ENCODE assay signal across 8 cellular contexts in the genomic region with DNA sequence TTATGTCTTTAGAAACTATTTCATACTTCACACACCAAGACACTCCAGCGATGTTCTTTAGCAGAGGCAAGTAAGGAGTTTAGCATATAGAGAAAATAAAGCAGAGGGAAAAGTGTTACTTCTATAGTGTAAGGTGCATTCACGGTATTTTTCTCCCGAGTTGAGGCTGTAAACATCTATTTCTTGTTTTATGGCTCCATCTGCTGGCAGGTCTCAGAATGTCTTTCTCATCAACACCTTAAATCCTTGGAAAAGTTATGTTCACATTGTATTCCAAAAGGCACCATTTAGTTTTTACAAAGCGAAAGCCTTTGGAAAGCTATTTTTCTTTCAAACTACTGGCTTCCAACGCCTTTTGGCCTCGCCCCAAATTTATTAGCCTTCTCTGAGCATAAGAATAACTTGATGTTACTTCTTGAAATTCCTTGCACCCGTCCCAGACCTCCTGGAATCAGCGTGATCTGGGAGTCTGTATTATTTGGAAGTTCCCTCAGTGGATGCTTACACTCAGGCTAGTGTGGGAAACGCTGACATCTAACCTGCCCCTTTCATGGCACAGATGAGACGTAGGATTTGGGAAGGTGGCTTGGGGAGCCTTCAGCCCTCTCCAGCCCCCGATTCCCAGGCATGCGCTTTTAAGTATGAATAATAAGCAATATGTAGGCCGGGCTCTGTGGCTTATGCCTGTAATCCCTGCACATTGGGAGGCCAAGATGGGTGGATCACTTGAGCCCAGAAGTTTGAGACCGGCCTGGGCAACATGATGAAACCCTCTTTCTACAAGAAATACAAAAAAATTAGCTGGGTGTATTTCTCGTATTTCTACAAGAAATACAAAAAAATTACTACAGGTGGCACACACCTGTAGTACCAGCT. TPM values are rescaled to one million over a fixed set of nuclear protein-coding genes. Genes with fewer than 3 reads are reported as not detected.
DNase-seq lines count a peak whose midpoint lies in the region; ATAC-seq, FAIRE-seq and TF ChIP-seq lines count a peak whose summit lies in the region.

No MANE protein-coding gene starts in this region.

- no peak overlapping the region for H3K4me2 ChIP-seq in K562 (ENCODE audit: insufficient read depth, low read length)

- intact Hi-C loops in Caco-2 (cut with micrococcal nuclease; ENCODE audit: unreplicated experiment), result loop anchor here (1.0 kb wide), 3 partner anchors 288 to 309 kb away; no protein-coding TSS in a partner anchor
- intact Hi-C loops in K562 (cut with micrococcal nuclease), result loop anchor here (1.0 to 5.0 kb wide), 2 partner anchors 54 to 288 kb away; no protein-coding TSS in a partner anchor

- 10% methylated on average over 15 of the region's 15 CpGs for WGBS in K562 (ENCODE audit: insufficient coverage, low coverage, missing lambda C conversion rate)

- H3K79me2 ChIP-seq in K562 (ENCODE audit: control insufficient read depth, insufficient read depth, low read length), result no peaks in the 10 kb centered on the region

- no peaks in the 10 kb centered on the region for H3K36me3 Mint-ChIP-seq in Caco-2 (ENCODE audit: insufficient read depth, unreplicated experiment)

- H3K4me1 ChIP-seq in Caco-2 (0 out of 2 replicates have a peak, but pooled peaks cover 3% of the 10 kb centered on the region), K562 (replicated peaks in 1 of 2; ENCODE audit: control insufficient read depth in 2 of 2, insufficient read depth in 2 of 2, low read length in 2 of 2) (peaks cover 0 to 3% of the 10 kb centered on the region in 2 experiments; a peak in 2 of 5 replicates)

- no peak overlapping the region for H3K27ac ChIP-seq in K562 (ENCODE audit: extremely low read depth, low read depth, low read length)

- H3K4me1 Mint-ChIP-seq in Caco-2 (ENCODE audit: low read depth, unreplicated experiment), result peaks cover 7% of the 10 kb centered on the region

- H3K27me3 ChIP-seq in Caco-2 (replicated peaks; ENCODE audit: control insufficient read depth, insufficient read depth, low read length), result no peaks in the 10 kb centered on the region
- peaks cover 2 to 25% of the 10 kb centered on the region in 2 experiments; a peak in 2 of 5 replicates for H3K27me3 ChIP-seq in K562 (ENCODE audit: control insufficient read depth in 2 of 2, insufficient read depth in 2 of 2, low read length in 2 of 2)

- no peak for TF ChIP-seq POLR2A in K562 (conservative IDR thresholded peaks at IDR 0.05)

- POLR2A ChIA-PET in Caco-2 (lab: Charles Lee) (no interaction called here), K562 (lab: Yijun Ruan, JAX) (no interaction called here)

- ATAC-seq in GM21526 (IDR thresholded peaks at IDR 0.05; ENCODE audit: low FRiP score, unreplicated experiment), result peak; percentile 75
- ATAC-seq in K562, result peak; percentile 82
- no peak for ATAC-seq in GM18511 (IDR thresholded peaks at IDR 0.05; ENCODE audit: unreplicated experiment)
- ATAC-seq in GM21390 (IDR thresholded peaks at IDR 0.05; ENCODE audit: unreplicated experiment), result no peak

- H3K4me3 ChIP-seq in Caco-2 (ENCODE audit: low read depth, low read length) (no peak overlapping the region), K562 (no peak overlapping the region)

- FAIRE-seq in K562 (lab: Jason Lieb, UNC), result peak; percentile 93
- no peak for FAIRE-seq in urothelium cell line (lab: Jason Lieb, UNC)

- peak; percentile 63 to 84 for TF ChIP-seq RAD21 in K562 (CRISPR knock-in tag; conservative IDR thresholded peaks at IDR 0.05 in 1 of 2, IDR thresholded peaks at IDR 0.05 in 1 of 2)

- TF ChIP-seq CTCF in Caco-2 (IDR thresholded peaks at IDR 0.05; ENCODE audit: insufficient read depth in 1 of 2, low read depth in 1 of 2, low read length in 1 of 2, severe bottlenecking in 1 of 2, unreplicated experiment in 1 of 2), result peak; percentile 50 to 59
- TF ChIP-seq CTCF in K562 (IDR thresholded peaks at IDR 0.05 in 2 of 3, conservative IDR thresholded peaks at IDR 0.05 in 1 of 3; ENCODE audit: insufficient read depth in 2 of 3, low read depth in 1 of 3, low read length in 3 of 3), result peak; percentile 54 to 78 (median 73); a peak in 5 of 6 replicates

- H4K20me1 ChIP-seq in K562 (replicated peaks; ENCODE audit: control insufficient read depth, insufficient read depth, low read length), result no peaks in the 10 kb centered on the region

- DNase-seq in Caco-2 (peak in 1 of 2 experiments; percentile 62), NCI-H2227 treated with DMSO at 0.1 percent for 48 hours (lab: John Stamatoyannopoulos, UW) (peak; percentile 55), K562 (ENCODE audit: extremely low read depth in 1 of 4, low spot score in 3 of 4) (peak; percentile 41 to 71 (median 47)), kidney tubule cell (ENCODE audit: low spot score) (peak; percentile 62), urothelium cell line (ENCODE audit: low spot score) (peak; percentile 45)

- H3K9ac ChIP-seq in K562 (ENCODE audit: insufficient read depth in 1 of 2, low read depth in 2 of 2, low read length in 2 of 2), result no peak overlapping the region

- no peak for TF ChIP-seq EP300 in K562 (IDR thresholded peaks at IDR 0.05; ENCODE audit: low read length)

- no peaks in the 10 kb centered on the region for H3K9me3 Mint-ChIP-seq in Caco-2 (ENCODE audit: unreplicated experiment)

- CTCF ChIA-PET in Caco-2 (lab: Charles Lee) (no interaction called here), K562 (lab: Yijun Ruan, JAX; ENCODE audit: low intra/inter-chr PET ratio) (interaction anchor here (0.8 to 2.7 kb wide), 3 partner anchors 285 to 294 kb away, joined by 3 to 14 read pairs (median 3); no protein-coding TSS in a partner anchor)

- no peaks in the 10 kb centered on the region for H3K9me1 ChIP-seq in K562 (ENCODE audit: control insufficient read depth, insufficient read depth, low read length)

- H3K36me3 ChIP-seq in Caco-2 (ENCODE audit: control insufficient read depth, insufficient read depth, low read length) (no peaks in the 10 kb centered on the region), K562 (ENCODE audit: control insufficient read depth, insufficient read depth, low read length) (no peaks in the 10 kb centered on the region)

- H3K4me3 Mint-ChIP-seq in Caco-2 (ENCODE audit: unreplicated experiment), result no peak overlapping the region

- H3K9me3 ChIP-seq in Caco-2, result no peaks in the 10 kb centered on the region
- no peaks in the 10 kb centered on the region for H3K9me3 ChIP-seq in K562 (replicated peaks; ENCODE audit: control insufficient read depth, insufficient read depth, low read depth, low read length)

- H2AFZ ChIP-seq in K562 (ENCODE audit: low read depth, low read length), result no peak overlapping the region

- H3K27ac Mint-ChIP-seq in Caco-2 (ENCODE audit: unreplicated experiment), result no peak overlapping the region

- peaks cover 4% of the 10 kb centered on the region for H3K27me3 Mint-ChIP-seq in Caco-2 (ENCODE audit: insufficient read depth, unreplicated experiment)

- BruUV-seq in Caco-2 (replicated peaks; lab: Mats Ljungman, UMichigan) (no TSS peak), K562 (replicated peaks; lab: Mats Ljungman, UMichigan) (no TSS peak)

- in situ Hi-C loops in K562 (cut with MboI), result no loop called here

TF ChIP-seq in K562, 482 proteins besides CTCF, POLR2A, EP300 and RAD21:
- no peak for TF ChIP-seq U2AF2 (optimal IDR thresholded peaks at IDR 0.05; ENCODE audit: low read depth, low read length)
- TF ChIP-seq HNRNPL (IDR thresholded peaks at IDR 0.05; ENCODE audit: low read depth, low read length), result no peak
- TF ChIP-seq, protein P1, sequence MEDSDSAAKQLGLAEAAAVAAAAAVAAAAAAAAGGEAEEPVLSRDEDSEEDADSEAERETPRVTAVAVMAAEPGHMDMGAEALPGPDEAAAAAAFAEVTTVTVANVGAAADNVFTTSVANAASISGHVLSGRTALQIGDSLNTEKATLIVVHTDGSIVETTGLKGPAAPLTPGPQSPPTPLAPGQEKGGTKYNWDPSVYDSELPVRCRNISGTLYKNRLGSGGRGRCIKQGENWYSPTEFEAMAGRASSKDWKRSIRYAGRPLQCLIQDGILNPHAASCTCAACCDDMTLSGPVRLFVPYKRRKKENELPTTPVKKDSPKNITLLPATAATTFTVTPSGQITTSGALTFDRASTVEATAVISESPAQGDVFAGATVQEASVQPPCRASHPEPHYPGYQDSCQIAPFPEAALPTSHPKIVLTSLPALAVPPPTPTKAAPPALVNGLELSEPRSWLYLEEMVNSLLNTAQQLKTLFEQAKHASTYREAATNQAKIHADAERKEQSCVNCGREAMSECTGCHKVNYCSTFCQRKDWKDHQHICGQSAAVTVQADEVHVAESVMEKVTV (CRISPR knock-in tag; IDR thresholded peaks at IDR 0.05), result peak; percentile 55
- TF ChIP-seq SMC3 (conservative IDR thresholded peaks at IDR 0.05; ENCODE audit: insufficient read depth, low read depth, low read length), result 0 out of 2 replicates have a peak, but pooled peaks have one; percentile 33

RNA-seq across cellular contexts. Expression of a gene that starts 1.9 kb away (rescaled TPM):
- 5.1 and 5.3 TPM in 2 replicates for total RNA-seq in Caco-2 (2022)
- not detected in 2 replicates for total RNA-seq in K562 (2011; cell fraction: chromatin; rRNA removed; ENCODE audit: low replicate concordance)
- total RNA-seq in K562 (2011; cell fraction: nucleolus; rRNA removed), result not detected in 2 replicates
- total RNA-seq in K562 (2011; cell fraction: nucleoplasm; rRNA removed), result not detected in 2 replicates
- total RNA-seq in K562 (2014; rRNA removed), result not detected in 2 replicates
- total RNA-seq in K562 (2014; rRNA removed; fragmentation: Illumina TruSeq; extraction: Trizol), result not detected in 2 replicates
- not detected in 2 replicates for total RNA-seq in K562 (2015; rRNA removed; fragmentation: Illumina TruSeq; extraction: Trizol)
- total RNA-seq in K562 (2021), result not detected in 2 replicates
- polyA plus RNA-seq in K562 (2011; rRNA removed), result not detected in 2 replicates
- not detected in 2 replicates for polyA plus RNA-seq in K562 (2011; cell fraction: cytosol; rRNA removed)
- polyA plus RNA-seq in K562 (2011; cell fraction: nucleus; rRNA removed), result not detected in 2 replicates
- not detected in 2 replicates for polyA plus RNA-seq in K562 (2012)
- not detected in 2 replicates for polyA plus RNA-seq in K562 (2014; fragmentation: Illumina TruSeq; extraction: Trizol)
- not detected for polyA plus RNA-seq in K562 (2014; fragmentation: Nextera tagmentation; extraction: Ambion mirVana)
- polyA plus RNA-seq in K562 (2014; rRNA removed), result not detected in 2 replicates
- polyA minus RNA-seq in K562 (2011; rRNA and poly(A)+ RNA removed), result not detected in 2 replicates
- not detected in 2 replicates for polyA minus RNA-seq in K562 (2011; cell fraction: cytosol; rRNA and poly(A)+ RNA removed)
- not detected in 2 replicates for polyA minus RNA-seq in K562 (2011; cell fraction: nucleus; rRNA and poly(A)+ RNA removed)

Comparison
In these comparisons a context has a peak if more than half of its experiments do, and no peak if none do; other contexts are left out.
1. ATAC-seq: peak in GM21526 (single experiment) and K562 (single experiment); none in GM18511 (single experiment) and GM21390 (single experiment).